Comparison of ENCODE assay signal across 8 cellular contexts in the genomic region with DNA sequence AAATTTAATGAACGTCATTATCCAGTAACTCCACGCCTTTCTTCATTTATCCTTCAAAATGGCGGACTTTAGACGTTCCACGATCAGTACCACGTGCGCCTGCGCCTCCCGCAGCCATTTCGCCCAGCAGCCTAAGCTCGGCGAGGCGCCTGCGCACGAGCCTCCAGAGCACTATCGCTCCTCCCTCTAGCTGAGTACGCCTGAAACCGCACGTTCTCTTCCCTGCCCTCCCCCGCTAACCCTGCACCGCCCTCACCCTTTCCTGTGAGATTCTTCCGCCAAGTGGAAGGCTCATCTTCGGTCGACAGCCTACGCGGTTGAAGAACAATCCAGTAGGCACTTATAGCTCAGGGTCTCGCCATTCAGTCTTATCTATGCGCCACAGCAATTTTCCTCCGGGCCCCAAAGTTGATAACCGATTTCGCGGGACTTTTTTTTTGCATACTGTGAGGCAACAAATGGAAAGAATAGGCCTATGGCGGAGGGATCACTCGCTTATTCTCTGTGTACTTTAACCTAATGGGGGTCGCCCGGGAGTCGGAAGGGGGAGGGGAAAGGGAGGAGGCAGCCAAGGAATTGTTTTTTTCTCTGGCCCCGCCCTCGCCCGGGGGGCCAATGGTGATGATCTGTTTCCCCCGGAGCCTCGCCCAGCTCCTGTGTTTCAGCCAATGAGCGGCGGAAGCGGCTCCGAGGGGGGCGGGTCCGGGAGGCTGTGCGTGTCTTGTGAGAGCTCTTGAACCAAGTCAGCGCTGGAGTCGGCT. TPM values are rescaled to one million over a fixed set of nuclear protein-coding genes. Genes with fewer than 3 reads are reported as not detected.
DNase-seq lines count a peak whose midpoint lies in the region; TF ChIP-seq lines count a peak whose summit lies in the region.

A gene with protein sequence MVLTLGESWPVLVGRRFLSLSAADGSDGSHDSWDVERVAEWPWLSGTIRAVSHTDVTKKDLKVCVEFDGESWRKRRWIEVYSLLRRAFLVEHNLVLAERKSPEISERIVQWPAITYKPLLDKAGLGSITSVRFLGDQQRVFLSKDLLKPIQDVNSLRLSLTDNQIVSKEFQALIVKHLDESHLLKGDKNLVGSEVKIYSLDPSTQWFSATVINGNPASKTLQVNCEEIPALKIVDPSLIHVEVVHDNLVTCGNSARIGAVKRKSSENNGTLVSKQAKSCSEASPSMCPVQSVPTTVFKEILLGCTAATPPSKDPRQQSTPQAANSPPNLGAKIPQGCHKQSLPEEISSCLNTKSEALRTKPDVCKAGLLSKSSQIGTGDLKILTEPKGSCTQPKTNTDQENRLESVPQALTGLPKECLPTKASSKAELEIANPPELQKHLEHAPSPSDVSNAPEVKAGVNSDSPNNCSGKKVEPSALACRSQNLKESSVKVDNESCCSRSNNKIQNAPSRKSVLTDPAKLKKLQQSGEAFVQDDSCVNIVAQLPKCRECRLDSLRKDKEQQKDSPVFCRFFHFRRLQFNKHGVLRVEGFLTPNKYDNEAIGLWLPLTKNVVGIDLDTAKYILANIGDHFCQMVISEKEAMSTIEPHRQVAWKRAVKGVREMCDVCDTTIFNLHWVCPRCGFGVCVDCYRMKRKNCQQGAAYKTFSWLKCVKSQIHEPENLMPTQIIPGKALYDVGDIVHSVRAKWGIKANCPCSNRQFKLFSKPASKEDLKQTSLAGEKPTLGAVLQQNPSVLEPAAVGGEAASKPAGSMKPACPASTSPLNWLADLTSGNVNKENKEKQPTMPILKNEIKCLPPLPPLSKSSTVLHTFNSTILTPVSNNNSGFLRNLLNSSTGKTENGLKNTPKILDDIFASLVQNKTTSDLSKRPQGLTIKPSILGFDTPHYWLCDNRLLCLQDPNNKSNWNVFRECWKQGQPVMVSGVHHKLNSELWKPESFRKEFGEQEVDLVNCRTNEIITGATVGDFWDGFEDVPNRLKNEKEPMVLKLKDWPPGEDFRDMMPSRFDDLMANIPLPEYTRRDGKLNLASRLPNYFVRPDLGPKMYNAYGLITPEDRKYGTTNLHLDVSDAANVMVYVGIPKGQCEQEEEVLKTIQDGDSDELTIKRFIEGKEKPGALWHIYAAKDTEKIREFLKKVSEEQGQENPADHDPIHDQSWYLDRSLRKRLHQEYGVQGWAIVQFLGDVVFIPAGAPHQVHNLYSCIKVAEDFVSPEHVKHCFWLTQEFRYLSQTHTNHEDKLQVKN (N-terminal part only) (plus strand): TSS at position 741 of the 761 bp plus-strand sequence. CDS start 677 bp downstream, outside the sequence.

- H3K9me3 Mint-ChIP-seq in activated T-helper 1 cell treated with anti-CD3 and anti-CD28 coated beads, Interleukin-12 subunit alpha, Interleukin-12 subunit beta, Interleukin-2, Interleukin-4 antibody, amounts not matched to agents 30 ng/mL and 10 ng/mL and 1 ng/mL, durations not matched to agents 14 hours and 24 hours and 36 hours, result peaks cover 35% of the 10 kb centered on the region

- 2% methylated on average over 41 of the region's 51 CpGs for WGBS in esophagus muscularis mucosa

- H3K27me3 ChIP-seq in esophagus muscularis mucosa (no peaks in the 10 kb centered on the region), muscle layer of colon (ENCODE audit: control insufficient read depth in 1 of 2, insufficient read depth in 2 of 2, low read length in 2 of 2) (no peaks in the 10 kb centered on the region)

- peak within 1 kb of the TSS; percentile 98 for H3K27ac Mint-ChIP-seq in activated T-helper 1 cell treated with anti-CD3 and anti-CD28 coated beads, Interleukin-12 subunit alpha, Interleukin-12 subunit beta, Interleukin-2, Interleukin-4 antibody, amounts not matched to agents 30 ng/mL and 10 ng/mL and 1 ng/mL, durations not matched to agents 14 hours and 24 hours and 36 hours

- no peak for TF ChIP-seq EP300 in esophagus muscularis mucosa (IDR thresholded peaks at IDR 0.05)

- H3K4me3 Mint-ChIP-seq in activated T-helper 1 cell treated with anti-CD3 and anti-CD28 coated beads, Interleukin-12 subunit alpha, Interleukin-12 subunit beta, Interleukin-2, Interleukin-4 antibody, amounts not matched to agents 30 ng/mL and 10 ng/mL and 1 ng/mL, durations not matched to agents 14 hours and 24 hours and 36 hours, result peak within 1 kb of the TSS; percentile 96

- peak; percentile 69 for TF ChIP-seq POLR2A in esophagus muscularis mucosa (IDR thresholded peaks at IDR 0.05; ENCODE audit: low read depth)

- H3K4me1 Mint-ChIP-seq in activated T-helper 1 cell treated with anti-CD3 and anti-CD28 coated beads, Interleukin-12 subunit alpha, Interleukin-12 subunit beta, Interleukin-2, Interleukin-4 antibody, amounts not matched to agents 30 ng/mL and 10 ng/mL and 1 ng/mL, durations not matched to agents 14 hours and 24 hours and 36 hours (ENCODE audit: low read depth), result peaks cover 50% of the 10 kb centered on the region

- peak within 1 kb of the TSS; percentile 84 for H3K4me3 ChIP-seq in LNCaP clone FGC (ENCODE audit: low read depth, low read length)
- peak within 1 kb of the TSS; percentile 79 to 90 (median 84) for H3K4me3 ChIP-seq in esophagus muscularis mucosa
- peak within 1 kb of the TSS; percentile 83 to 97 for H3K4me3 ChIP-seq in muscle layer of colon (ENCODE audit: low read depth in 1 of 2, low read length in 2 of 2)

- intact Hi-C loops in activated T-helper 1 cell treated with anti-CD3 and anti-CD28 coated beads, Interleukin-12 subunit alpha, Interleukin-12 subunit beta, Interleukin-2, Interleukin-4 antibody, amounts not matched to agents 30 ng/mL and 10 ng/mL and 1 ng/mL, durations not matched to agents 14 hours and 24 hours and 36 hours (cut with micrococcal nuclease), result loop anchor here (1.0 to 10.0 kb wide), 7 partner anchors 72 to 1114 kb away; a partner anchor contains a TSS
- intact Hi-C loops in esophagus muscularis mucosa (cut with DNase I), result loop anchor here (5.0 to 10.0 kb wide), 3 partner anchors 54 to 244 kb away; a partner anchor contains a TSS

- H3K36me3 ChIP-seq in esophagus muscularis mucosa, result no peaks in the 10 kb centered on the region
- H3K36me3 ChIP-seq in muscle layer of colon (ENCODE audit: insufficient read depth, low read length), result peaks cover 5% of the 10 kb centered on the region

- TF ChIP-seq CTCF in LNCaP clone FGC (IDR thresholded peaks at IDR 0.05; ENCODE audit: control insufficient read depth, extremely low read depth, insufficient read depth) (no peak), esophagus muscularis mucosa (IDR thresholded peaks at IDR 0.05) (no peak)

- H3K27ac ChIP-seq in esophagus muscularis mucosa (replicated peaks in 1 of 4), result peak within 1 kb of the TSS; percentile 95 to 99 (median 96)
- H3K27ac ChIP-seq in muscle layer of colon (ENCODE audit: low read depth, low read length), result peak within 1 kb of the TSS; percentile 99

- DNase-seq in DMS79 treated with DMSO at 0.1 percent for 48 hours (lab: John Stamatoyannopoulos, UW), result peak; percentile 99
- peak; percentile 99 for DNase-seq in H4 (ENCODE audit: low spot score)
- DNase-seq in LNCaP clone FGC (ENCODE audit: low read depth), result peak; percentile 97
- DNase-seq in RPMI8226, result peak; percentile 99
- DNase-seq in activated T-helper 1 cell treated with anti-CD3 and anti-CD28 coated beads, Interleukin-12 subunit alpha, Interleukin-12 subunit beta, Interleukin-2, Interleukin-4 antibody, amounts not matched to agents 30 ng/mL and 10 ng/mL and 1 ng/mL, durations not matched to agents 14 hours and 24 hours and 36 hours (ENCODE audit: low spot score), result peak; percentile 99
- DNase-seq in esophagus muscularis mucosa (ENCODE audit: extremely low spot score), result peak; percentile 100
- DNase-seq in stimulated activated CD8-positive, alpha-beta memory T cell treated with anti-CD3 and anti-CD28 coated beads, Interleukin-7, amount 100 ng/mL, for 1 hour (ENCODE audit: low read depth in 2 of 2), result peak; percentile 97

- H3K4me1 ChIP-seq in esophagus muscularis mucosa, result peaks cover 29 to 31% (median 30%) of the 10 kb centered on the region in 4 donors
- H3K4me1 ChIP-seq in muscle layer of colon (ENCODE audit: insufficient read depth, low read length), result peaks cover 32% of the 10 kb centered on the region

- H3K9me3 ChIP-seq in esophagus muscularis mucosa, result peaks cover 0 to 32% (median 22%) of the 10 kb centered on the region in 4 donors
- H3K9me3 ChIP-seq in muscle layer of colon (ENCODE audit: low read length), result peaks cover 14% of the 10 kb centered on the region

- H3K9ac ChIP-seq in muscle layer of colon (ENCODE audit: low read length), result peak within 1 kb of the TSS; percentile 96

- H3K36me3 Mint-ChIP-seq in activated T-helper 1 cell treated with anti-CD3 and anti-CD28 coated beads, Interleukin-12 subunit alpha, Interleukin-12 subunit beta, Interleukin-2, Interleukin-4 antibody, amounts not matched to agents 30 ng/mL and 10 ng/mL and 1 ng/mL, durations not matched to agents 14 hours and 24 hours and 36 hours (ENCODE audit: low read depth), result peaks cover 36% of the 10 kb centered on the region

- H3K27me3 Mint-ChIP-seq in activated T-helper 1 cell treated with anti-CD3 and anti-CD28 coated beads, Interleukin-12 subunit alpha, Interleukin-12 subunit beta, Interleukin-2, Interleukin-4 antibody, amounts not matched to agents 30 ng/mL and 10 ng/mL and 1 ng/mL, durations not matched to agents 14 hours and 24 hours and 36 hours (ENCODE audit: insufficient read depth), result peaks cover 11% of the 10 kb centered on the region

RNA-seq across cellular contexts. Expression of the gene that starts here (rescaled TPM):
- total RNA-seq in H4 (2014; rRNA removed; shearing (Covaris generic)), result 8.3 and 10.8 TPM in 2 replicates
- total RNA-seq in activated T-helper 1 cell treated with anti-CD3 and anti-CD28 coated beads, Interleukin-12 subunit alpha, Interleukin-12 subunit beta, Interleukin-2, Interleukin-4 antibody, amounts not matched to agents 30 ng/mL and 10 ng/mL and 1 ng/mL, durations not matched to agents 14 hours and 24 hours and 36 hours, result 61.6 and 67.3 TPM in 2 replicates
- 10 to 100 TPM; 37.3 to 68.6 (median 52.0) TPM for total RNA-seq in esophagus muscularis mucosa

Comparison
In these comparisons a context has a peak if more than half of its experiments do, and no peak if none do; other contexts are left out.
1. Peak in every context shown above with its lines: DNase-seq, H3K4me3 ChIP-seq and H3K27ac ChIP-seq.